In genomic region chr17:65393514-65393913, GRCh38 we compare ENCODE assay signal across 27 cellular contexts.
DNase-seq lines count a peak whose midpoint lies in the region; ATAC-seq and TF ChIP-seq lines count a peak whose summit lies in the region.
"Had no signal": no experiment of that assay in that cellular context is flagged by ENCODE, and none has a peak within 500 bp of the region (broad histone marks: within the 10 kb centered on the region; RNA-seq: fewer than 3 reads in every experiment).

No MANE protein-coding gene starts in this region.

- no peak for TF ChIP-seq CTCF in CD8-positive, alpha-beta T cell (IDR thresholded peaks at IDR 0.05)
- no peak for TF ChIP-seq CTCF in brain microvascular endothelial cell (IDR thresholded peaks at IDR 0.05; ENCODE audit: low read depth, low read length, missing control alignments)

- H3K27ac Mint-ChIP-seq in CD8-positive, alpha-beta T cell, result peak overlapping the region; percentile 52
- H3K27ac Mint-ChIP-seq in naive thymus-derived CD8-positive, alpha-beta T cell, result peak overlapping the region; percentile 55 to 93 (median 70)

- POLR2A ChIA-PET in CD8-positive, alpha-beta T cell (lab: Charles Lee), result no interaction called here
- POLR2A ChIA-PET in naive thymus-derived CD8-positive, alpha-beta T cell (lab: Charles Lee), result no interaction called here

- H3K9me3 Mint-ChIP-seq in CD8-positive, alpha-beta T cell, result no peaks in the 10 kb centered on the region
- peaks cover 0 to 3% (median 0%) of the 10 kb centered on the region in 9 donors for H3K9me3 Mint-ChIP-seq in naive thymus-derived CD8-positive, alpha-beta T cell

- no peaks in the 10 kb centered on the region for H3K27me3 ChIP-seq in CD8-positive, alpha-beta T cell (ENCODE audit: insufficient read depth, low read length)
- peaks cover 15% of the 10 kb centered on the region for H3K27me3 ChIP-seq in adipocyte (replicated peaks; ENCODE audit: control insufficient read depth, insufficient read depth, low read length)
- H3K27me3 ChIP-seq in thymus (ENCODE audit: control insufficient read depth, insufficient read depth), result no peaks in the 10 kb centered on the region
- H3K27me3 ChIP-seq in brain microvascular endothelial cell (replicated peaks), result no peaks in the 10 kb centered on the region
- H3K27me3 ChIP-seq: BLaER1 treated with 17β-estradiol and CSF1 and Interleukin-3, amounts not matched to agents 10 nM and 100 nM; MG63 had no signal

- peaks cover 13% of the 10 kb centered on the region for H3K4me1 ChIP-seq in CD8-positive, alpha-beta T cell (ENCODE audit: insufficient read depth, low read length)
- peaks cover 23% of the 10 kb centered on the region for H3K4me1 ChIP-seq in adipocyte (ENCODE audit: control insufficient read depth, insufficient read depth, low read length)
- peaks cover 21% of the 10 kb centered on the region for H3K4me1 ChIP-seq in thymus (ENCODE audit: control insufficient read depth, insufficient read depth, low read length)
- H3K4me1 ChIP-seq: A549 had no signal

- no peak overlapping the region for H3K4me3 ChIP-seq in CD8-positive, alpha-beta T cell (ENCODE audit: low read depth, low read length)
- H3K4me3 ChIP-seq in adipocyte (ENCODE audit: low read length) (no peak overlapping the region), thymus (ENCODE audit: low read length) (no peak overlapping the region), brain microvascular endothelial cell (ENCODE audit: low read depth, low read length) (no peak overlapping the region)
- H3K4me3 ChIP-seq: A549; BLaER1 treated with 17β-estradiol and CSF1 and Interleukin-3, amounts not matched to agents 10 nM and 100 nM; GM12878; MG63; SK-N-MC had no signal

- in situ Hi-C loops in brain microvascular endothelial cell (cut with HindIII; ENCODE audit: low pct_ligation_motif_present, low sequenced_read_pairs), result no loop called here

- no peak overlapping the region for H3K9ac ChIP-seq in adipocyte (ENCODE audit: low read length)
- H3K9ac ChIP-seq: BLaER1 treated with 17β-estradiol and CSF1 and Interleukin-3, amounts not matched to agents 10 nM and 100 nM had no signal

- H3K36me3 ChIP-seq in CD8-positive, alpha-beta T cell (ENCODE audit: insufficient read depth, low read length), result no peaks in the 10 kb centered on the region
- H3K36me3 ChIP-seq in adipocyte (ENCODE audit: control insufficient read depth, insufficient read depth, low read length, severe bottlenecking) (no peaks in the 10 kb centered on the region), thymus (ENCODE audit: control insufficient read depth, insufficient read depth) (no peaks in the 10 kb centered on the region), brain microvascular endothelial cell (replicated peaks) (no peaks in the 10 kb centered on the region)
- H3K36me3 ChIP-seq: BLaER1 treated with 17β-estradiol and CSF1 and Interleukin-3, amounts not matched to agents 10 nM and 100 nM; MG63 had no signal

- peak; percentile 29 for ATAC-seq in CD8-positive, alpha-beta T cell
- peak; percentile 54 to 89 for ATAC-seq in naive thymus-derived CD8-positive, alpha-beta T cell
- no peak for ATAC-seq in GM21528 (IDR thresholded peaks at IDR 0.05; ENCODE audit: low FRiP score, unreplicated experiment)
- ATAC-seq: A549, GM12878, Panc1 had no signal

- H3K4me3 Mint-ChIP-seq in CD8-positive, alpha-beta T cell, result peak overlapping the region; percentile 24
- peak overlapping the region in 8 of 10 donors; percentile 20 to 76 (median 70) for H3K4me3 Mint-ChIP-seq in naive thymus-derived CD8-positive, alpha-beta T cell
- H3K4me3 Mint-ChIP-seq: CD8-positive, alpha-beta memory T cell had no signal

- CTCF ChIA-PET in CD8-positive, alpha-beta T cell (lab: Charles Lee), result no interaction called here

- no peaks in the 10 kb centered on the region for H3K27me3 Mint-ChIP-seq in CD8-positive, alpha-beta T cell (ENCODE audit: low read depth)
- no peaks in the 10 kb centered on the region for H3K27me3 Mint-ChIP-seq in naive thymus-derived CD8-positive, alpha-beta T cell

- DNase-seq in CD8-positive, alpha-beta T cell, result no peak
- peak; percentile 7 for DNase-seq in adipocyte (ENCODE audit: low read depth)
- DNase-seq in naive thymus-derived CD8-positive, alpha-beta T cell, result peak in 3 of 10 donors; percentile 33 to 73 (median 60)
- DNase-seq in glomerular visceral epithelial cell (ENCODE audit: extremely low spot score), result no peak
- no peak for DNase-seq in brain microvascular endothelial cell
- DNase-seq: AML-193, DMS 273 treated with DMSO at 0.1 percent for 48 hours, DMS79, EL, GDM1, GOT3, HCEC 1CT, KBM-7, MG63, NCI-H1105 treated with DMSO at 0.1 percent for 48 hours, NCI-H2029, NCI-H446 treated with DMSO at 0.1 percent for 48 hours, NCI-H526, SIG-M5 had no signal

- no peaks in the 10 kb centered on the region for H3K36me3 Mint-ChIP-seq in CD8-positive, alpha-beta T cell
- H3K36me3 Mint-ChIP-seq in naive thymus-derived CD8-positive, alpha-beta T cell, result no peaks in the 10 kb centered on the region
- H3K36me3 Mint-ChIP-seq: CD8-positive, alpha-beta memory T cell had no signal

- WGBS in thymus, result 31% methylated on average over 4 of the region's 4 CpGs

- intact Hi-C loops in CD8-positive, alpha-beta T cell (cut with DNase I, micrococcal nuclease), result no loop called here

- no peaks in the 10 kb centered on the region for H3K9me3 ChIP-seq in CD8-positive, alpha-beta T cell (ENCODE audit: low read length)
- H3K9me3 ChIP-seq in adipocyte (ENCODE audit: control insufficient read depth, low read length), result peaks cover 6% of the 10 kb centered on the region
- H3K9me3 ChIP-seq in thymus (ENCODE audit: control insufficient read depth), result no peaks in the 10 kb centered on the region
- H3K9me3 ChIP-seq: A549, MG63 had no signal

- no peak overlapping the region for H3K27ac ChIP-seq in CD8-positive, alpha-beta T cell (ENCODE audit: low read depth, low read length)
- peak overlapping the region; percentile 80 for H3K27ac ChIP-seq in thymus (ENCODE audit: low read depth)
- no peak overlapping the region for H3K27ac ChIP-seq in brain microvascular endothelial cell
- H3K27ac ChIP-seq: A549; BLaER1 treated with 17β-estradiol and CSF1 and Interleukin-3, amounts not matched to agents 10 nM and 100 nM; SK-N-MC had no signal

- peaks cover 25% of the 10 kb centered on the region for H3K4me1 Mint-ChIP-seq in CD8-positive, alpha-beta T cell (ENCODE audit: low read depth)
- peaks cover 14 to 31% (median 27%) of the 10 kb centered on the region in 4 donors for H3K4me1 Mint-ChIP-seq in naive thymus-derived CD8-positive, alpha-beta T cell
